In the genomic region with DNA sequence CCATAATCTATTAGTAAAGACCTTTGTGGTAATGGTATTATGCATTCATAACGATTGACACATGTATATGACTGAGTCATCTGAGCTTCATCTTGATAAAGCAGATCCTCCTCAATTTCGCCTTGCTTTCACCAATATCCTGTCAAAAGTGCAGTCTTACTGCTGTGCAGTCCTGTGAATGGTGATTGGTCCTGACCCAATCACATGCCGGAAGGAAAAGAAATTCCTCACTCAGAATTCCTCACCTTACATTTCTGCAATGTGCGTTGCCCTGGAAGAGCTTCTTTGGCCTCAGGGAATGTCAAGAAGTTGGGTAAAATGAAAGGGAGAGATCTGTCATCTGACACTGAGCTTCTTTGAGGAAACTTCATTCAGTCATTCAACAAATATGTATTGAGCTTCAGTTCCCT, we compare ENCODE assay signal across 17 cellular contexts.
DNase-seq lines count a peak whose midpoint lies in the region; ATAC-seq, FAIRE-seq and TF ChIP-seq lines count a peak whose summit lies in the region.
"Had no signal": no experiment of that assay in that cellular context is flagged by ENCODE, and none has a peak within 500 bp of the region (broad histone marks: within the 10 kb centered on the region; RNA-seq: fewer than 3 reads in every experiment).

No MANE protein-coding gene starts in this region.

- peaks cover 2% of the 10 kb centered on the region; the same call in 1 of the 2 replicates for H3K4me1 ChIP-seq in IMR-90 (ENCODE audit: control insufficient read depth, insufficient read depth, low read length)
- H3K4me1 ChIP-seq in astrocyte (ENCODE audit: insufficient read depth, low read length) = peaks cover 4% of the 10 kb centered on the region

- ATAC-seq in IMR-90 (ENCODE audit: low read depth) = no peak; the same call in 1 of the 2 replicates
- ATAC-seq in activated T-cell treated with anti-CD3 and anti-CD28 coated beads, Interleukin-2, amount 50 U/mL, for 4 hours = no peak
- ATAC-seq in HG02610 (IDR thresholded peaks at IDR 0.05; ENCODE audit: unreplicated experiment) = no peak
- ATAC-seq: activated naive CD8-positive, alpha-beta T cell treated with anti-CD3 and anti-CD28 coated beads, Interleukin-2, amount 50 U/mL, for 24 hours; Panc1 had no signal

- intact Hi-C loops in IMR-90 (cut with micrococcal nuclease) = no loop called here

- no peak overlapping the region for H3K18ac ChIP-seq in IMR-90 (ENCODE audit: low read depth, low read length)

- CTCF ChIA-PET in IMR-90 (lab: Yijun Ruan, JAX) = interaction anchor here (1.3 kb wide), 1 partner anchor 26 kb away, joined by 3 read pairs; no protein-coding TSS in a partner anchor

- no peak overlapping the region for H2BK120ac ChIP-seq in IMR-90 (ENCODE audit: low read depth, low read length)

- H2AK9ac ChIP-seq in IMR-90 (replicated peaks; ENCODE audit: low read depth, low read length, poor library complexity) = no peak overlapping the region

- H4K8ac ChIP-seq in IMR-90 (ENCODE audit: low read depth in 2 of 2, low read length in 2 of 2) = no peak overlapping the region

- in situ Hi-C loops in IMR-90 (cut with MboI; ENCODE audit: low sequenced_read_pairs) = no loop called here

- no peak overlapping the region for H2AK5ac ChIP-seq in IMR-90 (ENCODE audit: low read depth, low read length)

- dilution Hi-C loops in IMR-90 (cut with HindIII; ENCODE audit: low sequenced_read_pairs, unreplicated experiment) = no loop called here

- no peak overlapping the region for H3K4me3 Mint-ChIP-seq in astrocyte (ENCODE audit: unreplicated experiment)
- H3K4me3 Mint-ChIP-seq in activated T-cell treated with anti-CD3 and anti-CD28 coated beads, Interleukin-2, amount 50 U/mL, for 4 hours = no peak overlapping the region
- H3K4me3 Mint-ChIP-seq: activated CD4-positive, alpha-beta memory T cell treated with anti-CD3 and anti-CD28 coated beads, Interleukin-2, amount 10 ng/mL, durations not matched to agents 7 days and 5 days; activated naive CD8-positive, alpha-beta T cell treated with anti-CD3 and anti-CD28 coated beads, Interleukin-2, amount 50 U/mL, for 24 hours; endodermal cell had no signal

- H3K4me1 Mint-ChIP-seq in astrocyte (ENCODE audit: low read depth, unreplicated experiment) = peaks cover 12% of the 10 kb centered on the region
- H3K4me1 Mint-ChIP-seq in activated T-cell treated with anti-CD3 and anti-CD28 coated beads, Interleukin-2, amount 50 U/mL, for 4 hours (ENCODE audit: low read depth) = no peaks in the 10 kb centered on the region
- H3K4me1 Mint-ChIP-seq: activated CD4-positive, alpha-beta memory T cell treated with anti-CD3 and anti-CD28 coated beads, Interleukin-2, amount 10 ng/mL, durations not matched to agents 7 days and 5 days; activated naive CD8-positive, alpha-beta T cell treated with anti-CD3 and anti-CD28 coated beads, Interleukin-2, amount 50 U/mL, for 24 hours had no signal

- no peak for TF ChIP-seq RAD21 in IMR-90 (IDR thresholded peaks at IDR 0.05; ENCODE audit: low read length)

- no peak overlapping the region for H3K27ac Mint-ChIP-seq in astrocyte (ENCODE audit: unreplicated experiment)
- H3K27ac Mint-ChIP-seq: activated CD4-positive, alpha-beta memory T cell treated with anti-CD3 and anti-CD28 coated beads, Interleukin-2, amount 10 ng/mL, durations not matched to agents 7 days and 5 days; activated naive CD8-positive, alpha-beta T cell treated with anti-CD3 and anti-CD28 coated beads, Interleukin-2, amount 50 U/mL, for 24 hours; endodermal cell had no signal

- DNase-seq in EL = peak; percentile 96
- peak; percentile 58 for DNase-seq in IMR-90
- DNase-seq in astrocyte (ENCODE audit: low read depth) = peak; percentile 47
- peak; percentile 21 for DNase-seq in kidney tubule cell (ENCODE audit: low spot score)
- no peak for DNase-seq in activated T-cell treated with anti-CD3 and anti-CD28 coated beads, Interleukin-2, amount 50 U/mL, for 4 hours
- no peak for DNase-seq in NOMO-1 (lab: John Stamatoyannopoulos, UW; ENCODE audit: unreplicated experiment in 2 of 2)
- DNase-seq: activated CD4-positive, alpha-beta memory T cell treated with anti-CD3 and anti-CD28 coated beads, Interleukin-2, amount 10 ng/mL, durations not matched to agents 7 days and 5 days; activated naive CD8-positive, alpha-beta T cell treated with anti-CD3 and anti-CD28 coated beads, Interleukin-2, amount 50 U/mL, for 24 hours; Caco-2; cerebellar nuclear complex; endodermal cell; GDM1; NCI-H1105 had no signal

- H2AFZ ChIP-seq in IMR-90 (replicated peaks; ENCODE audit: low read length, poor library complexity) (peak overlapping the region; percentile 24), astrocyte (ENCODE audit: low read depth, low read length) (no peak overlapping the region)

- WGBS in IMR-90 (ENCODE audit: extremely low coverage in 2 of 2, insufficient read length in 1 of 2), 2 experiments = no CpG with 5 or more reads among the region's 4 CpGs

- no peak overlapping the region for H3K4me2 ChIP-seq in IMR-90 (ENCODE audit: low read depth, low read length)
- H3K4me2 ChIP-seq in astrocyte (ENCODE audit: low read length) = peak overlapping the region; percentile 4
- H3K4me2 ChIP-seq: KMS-11 had no signal

- no TSS peak for BruUV-seq in IMR-90 (replicated peaks; lab: Mats Ljungman, UMichigan)

- H3K79me2 ChIP-seq in astrocyte (ENCODE audit: insufficient read depth, low read length) = no peaks in the 10 kb centered on the region

- H3K4me3 ChIP-seq in IMR-90 (ENCODE audit: insufficient read depth, low read depth, low read length) (no peak overlapping the region), astrocyte (ENCODE audit: insufficient read depth, low read depth, low read length) (no peak overlapping the region)

- H3K14ac ChIP-seq in IMR-90 (replicated peaks; ENCODE audit: low read depth, low read length) = no peak overlapping the region

- no peak overlapping the region for H3K4ac ChIP-seq in IMR-90 (ENCODE audit: low read depth, low read length)

- no peak for TF ChIP-seq POLR2A in IMR-90 (IDR thresholded peaks at IDR 0.05; ENCODE audit: low read depth, low read length)

- H3K23ac ChIP-seq in IMR-90 (ENCODE audit: low read depth, low read length) = no peak overlapping the region

- FAIRE-seq in astrocyte (lab: Jason Lieb, UNC) = peak; percentile 90
- FAIRE-seq: GM12891 had no signal

- H3K27me3 ChIP-seq in IMR-90 (ENCODE audit: control insufficient read depth, insufficient read depth, low read length) = no peaks in the 10 kb centered on the region
- no peaks in the 10 kb centered on the region for H3K27me3 ChIP-seq in astrocyte (ENCODE audit: insufficient read depth, low read length)

- H3K36me3 ChIP-seq in IMR-90 (ENCODE audit: control insufficient read depth, insufficient read depth, low read length) (no peaks in the 10 kb centered on the region), astrocyte (ENCODE audit: insufficient read depth, low read length) (no peaks in the 10 kb centered on the region)

- H3K9me3 ChIP-seq in IMR-90 (ENCODE audit: control insufficient read depth, insufficient read depth, low read length) = no peaks in the 10 kb centered on the region
- no peaks in the 10 kb centered on the region for H3K9me3 ChIP-seq in astrocyte (ENCODE audit: insufficient read depth, low read depth, low read length)
- H3K9me3 ChIP-seq: Caco-2 had no signal

- no peak overlapping the region for H4K91ac ChIP-seq in IMR-90 (ENCODE audit: insufficient read depth, low read depth, low read length)

- H4K5ac ChIP-seq in IMR-90 (ENCODE audit: low read depth, low read length) = no peak overlapping the region

- no peak overlapping the region for H3K56ac ChIP-seq in IMR-90 (ENCODE audit: extremely low read depth, insufficient read depth, low read length)

- H3K27ac ChIP-seq in IMR-90 (ENCODE audit: insufficient read depth, low read length) (no peak overlapping the region), astrocyte (ENCODE audit: low read depth, low read length) (no peak overlapping the region)
- H3K27ac ChIP-seq: KMS-11 had no signal

- no peaks in the 10 kb centered on the region for H4K20me1 ChIP-seq in IMR-90 (ENCODE audit: insufficient read depth, low read length)
- no peaks in the 10 kb centered on the region for H4K20me1 ChIP-seq in astrocyte (ENCODE audit: insufficient read depth, low read length)

- H2BK20ac ChIP-seq in IMR-90 (ENCODE audit: low read depth, low read length) = no peak overlapping the region

- peaks cover 3% of the 10 kb centered on the region for H3K27me3 Mint-ChIP-seq in astrocyte (ENCODE audit: low read depth, unreplicated experiment)
- no peaks in the 10 kb centered on the region for H3K27me3 Mint-ChIP-seq in activated T-cell treated with anti-CD3 and anti-CD28 coated beads, Interleukin-2, amount 50 U/mL, for 4 hours (ENCODE audit: low read depth)
- H3K27me3 Mint-ChIP-seq: activated naive CD8-positive, alpha-beta T cell treated with anti-CD3 and anti-CD28 coated beads, Interleukin-2, amount 50 U/mL, for 24 hours had no signal

- no peaks in the 10 kb centered on the region for H3K9me1 ChIP-seq in IMR-90 (ENCODE audit: insufficient read depth, low read length)

- H3K9ac ChIP-seq in IMR-90 (ENCODE audit: low read depth, low read length) (no peak overlapping the region), astrocyte (ENCODE audit: low read length) (no peak overlapping the region)
- H3K9ac ChIP-seq: KMS-11 had no signal

- TF ChIP-seq CTCF in IMR-90 (conservative IDR thresholded peaks at IDR 0.05; ENCODE audit: low read depth, low read length) = no peak
- no peak for TF ChIP-seq CTCF in astrocyte (IDR thresholded peaks at IDR 0.05; ENCODE audit: insufficient read depth, low read depth, low read length)

- no peaks in the 10 kb centered on the region for H3K79me1 ChIP-seq in IMR-90 (ENCODE audit: low read depth in 1 of 2, low read length in 2 of 2)

- no peaks in the 10 kb centered on the region for H3K36me3 Mint-ChIP-seq in astrocyte (ENCODE audit: low read depth, unreplicated experiment)
- no peaks in the 10 kb centered on the region for H3K36me3 Mint-ChIP-seq in activated T-cell treated with anti-CD3 and anti-CD28 coated beads, Interleukin-2, amount 50 U/mL, for 4 hours (ENCODE audit: insufficient read depth)

- H2BK5ac ChIP-seq in IMR-90 (ENCODE audit: low read depth, low read length, poor library complexity, severe bottlenecking) = no peak overlapping the region

- POLR2A ChIA-PET in IMR-90 (lab: Charles Lee; ENCODE audit: unreplicated experiment) = no interaction called here

- peaks cover 3% of the 10 kb centered on the region for H3K9me3 Mint-ChIP-seq in astrocyte (ENCODE audit: unreplicated experiment)
- H3K9me3 Mint-ChIP-seq in activated T-cell treated with anti-CD3 and anti-CD28 coated beads, Interleukin-2, amount 50 U/mL, for 4 hours = no peaks in the 10 kb centered on the region
- H3K9me3 Mint-ChIP-seq: activated CD4-positive, alpha-beta memory T cell treated with anti-CD3 and anti-CD28 coated beads, Interleukin-2, amount 10 ng/mL, durations not matched to agents 7 days and 5 days; activated naive CD8-positive, alpha-beta T cell treated with anti-CD3 and anti-CD28 coated beads, Interleukin-2, amount 50 U/mL, for 24 hours had no signal

- H2BK15ac ChIP-seq in IMR-90 (ENCODE audit: low read depth, low read length) = no peak overlapping the region

TF ChIP-seq in IMR-90, 13 proteins besides CTCF, POLR2A, EP300 and RAD21 (continues in another document):
- no peak for TF ChIP-seq BHLHE40 (IDR thresholded peaks at IDR 0.05; ENCODE audit: low read depth, low read length)
- no peak for TF ChIP-seq CHD1 (IDR thresholded peaks at IDR 0.05; ENCODE audit: low read depth, low read length)

Comparison
In these comparisons a context has a peak if more than half of its experiments do, and no peak if none do; other contexts are left out.
1. DNase-seq: peak in EL (single experiment), IMR-90 (single experiment), astrocyte (single experiment) and kidney tubule cell (single experiment); none in activated T-cell treated with anti-CD3 and anti-CD28 coated beads, Interleukin-2, amount 50 U/mL, for 4 hours (single experiment) and NOMO-1 (0 of 2).